In the genomic region with DNA sequence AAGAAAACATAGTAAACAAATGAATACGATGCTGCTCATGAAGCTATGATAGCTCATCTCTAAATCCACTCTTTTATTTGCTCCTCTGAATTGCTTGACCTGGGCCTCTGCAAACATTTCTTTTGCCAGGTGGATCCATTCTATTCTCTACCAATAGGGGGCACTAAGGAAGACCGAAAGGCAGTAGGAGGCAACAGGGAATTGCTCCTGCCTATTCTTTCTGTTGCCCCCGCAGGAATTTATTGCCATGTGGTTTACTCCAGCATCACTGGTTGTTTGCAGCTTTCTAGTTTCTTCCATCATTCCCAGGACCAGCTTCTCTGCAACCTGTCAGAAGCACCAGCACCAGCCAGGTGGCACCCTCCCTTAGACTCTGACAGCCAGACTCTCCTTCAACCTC, we compare ENCODE assay signal across 2 cellular contexts.
TF ChIP-seq lines count a peak whose summit lies in the region.

No MANE protein-coding gene starts in this region.

TF ChIP-seq in H1, 55 proteins besides CTCF, POLR2A, EP300 and RAD21:
- TF ChIP-seq KDM5A (IDR thresholded peaks at IDR 0.05; ENCODE audit: low read length) = no peak
- TF ChIP-seq, protein P1, sequence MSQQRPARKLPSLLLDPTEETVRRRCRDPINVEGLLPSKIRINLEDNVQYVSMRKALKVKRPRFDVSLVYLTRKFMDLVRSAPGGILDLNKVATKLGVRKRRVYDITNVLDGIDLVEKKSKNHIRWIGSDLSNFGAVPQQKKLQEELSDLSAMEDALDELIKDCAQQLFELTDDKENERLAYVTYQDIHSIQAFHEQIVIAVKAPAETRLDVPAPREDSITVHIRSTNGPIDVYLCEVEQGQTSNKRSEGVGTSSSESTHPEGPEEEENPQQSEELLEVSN (IDR thresholded peaks at IDR 0.05) = no peak
- TF ChIP-seq RFX5 (IDR thresholded peaks at IDR 0.05; ENCODE audit: borderline replicate concordance, low read depth, low read length) = no peak
- no peak for TF ChIP-seq SIN3A (conservative IDR thresholded peaks at IDR 0.05 in 1 of 2, IDR thresholded peaks at IDR 0.05 in 1 of 2; ENCODE audit: low read depth in 1 of 2, low read length in 2 of 2)

TF ChIP-seq in HepG2, 621 proteins besides CTCF, POLR2A, EP300 and RAD21:
- TF ChIP-seq MBNL3 (CRISPR knock-in tag; conservative IDR thresholded peaks at IDR 0.05) = no peak
- TF ChIP-seq KLF16 (CRISPR knock-in tag; IDR thresholded peaks at IDR 0.05) = no peak
- TF ChIP-seq ZIK1 (CRISPR knock-in tag; IDR thresholded peaks at IDR 0.05; ENCODE audit: borderline replicate concordance, low read depth) = no peak
- no peak for TF ChIP-seq HMG20A (CRISPR knock-in tag; IDR thresholded peaks at IDR 0.05; ENCODE audit: borderline replicate concordance)
- TF ChIP-seq ZNF230 (CRISPR knock-in tag; IDR thresholded peaks at IDR 0.05) = no peak
- TF ChIP-seq, protein P2, sequence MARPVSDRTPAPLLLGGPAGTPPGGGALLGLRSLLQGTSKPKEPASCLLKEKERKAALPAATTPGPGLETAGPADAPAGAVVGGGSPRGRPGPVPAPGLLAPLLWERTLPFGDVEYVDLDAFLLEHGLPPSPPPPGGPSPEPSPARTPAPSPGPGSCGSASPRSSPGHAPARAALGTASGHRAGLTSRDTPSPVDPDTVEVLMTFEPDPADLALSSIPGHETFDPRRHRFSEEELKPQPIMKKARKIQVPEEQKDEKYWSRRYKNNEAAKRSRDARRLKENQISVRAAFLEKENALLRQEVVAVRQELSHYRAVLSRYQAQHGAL (CRISPR knock-in tag; IDR thresholded peaks at IDR 0.05; ENCODE audit: not compliant biosample characterization) = no peak
- no peak for TF ChIP-seq MAFK (conservative IDR thresholded peaks at IDR 0.05 in 1 of 2, IDR thresholded peaks at IDR 0.05 in 1 of 2; ENCODE audit: low read length in 2 of 2)
TF ChIP-seq in HepG2: peak in this region for 0.
